ENCODE assay signal across 27 cellular contexts in genomic region chr21:15703932-15704331, GRCh38.
"Had no signal": no experiment of that assay in that cellular context is flagged by ENCODE, and none has a peak within 500 bp of the region (broad histone marks: within the 10 kb centered on the region; RNA-seq: fewer than 3 reads in every experiment).

No MANE protein-coding gene starts in this region.

- H3K9me3 ChIP-seq: prostate gland, sigmoid colon, thyroid gland, vagina had no signal

- DNase-seq: dermis blood vessel endothelial cell; effector memory CD8-positive, alpha-beta T cell; erythroblast; esophagus squamous epithelium; foreskin melanocyte; hypothalamus; immature natural killer cell; mesendoderm; midbrain; naive thymus-derived CD8-positive, alpha-beta T cell; nephron progenitor cell; nucleus accumbens; right cardiac atrium; sigmoid colon; small intestine; stimulated activated CD4-positive, alpha-beta T cell treated with anti-CD3 and anti-CD28 coated beads, Interleukin-15, amount 100 ng/mL, for 24 hours; stimulated activated CD4-positive, alpha-beta T cell treated with anti-CD3 and anti-CD28 coated beads, Interleukin-4, amount 100 ng/mL, for 1 hour; stimulated activated naive CD4-positive, alpha-beta T cell treated with Interleukin-2 at 50 U/mL for 16 hours; stomach; thyroid gland; trophoblast cell had no signal

- H3K36me3 ChIP-seq: esophagus squamous epithelium, prostate gland, sigmoid colon, stomach, thyroid gland, vagina had no signal

- H3K27ac ChIP-seq: coronary artery, esophagus squamous epithelium, prostate gland, sigmoid colon, stomach, thyroid gland, vagina had no signal

- ATAC-seq: effector memory CD8-positive, alpha-beta T cell; left lobe of liver; naive thymus-derived CD8-positive, alpha-beta T cell; right cardiac atrium; stimulated activated effector memory CD8-positive, alpha-beta T cell treated with anti-CD3 and anti-CD28 coated beads, Interleukin-12 subunit alpha, Interleukin-12 subunit beta, amount 100 ng/mL, for 72 hours had no signal

- H3K4me3 ChIP-seq: coronary artery, esophagus squamous epithelium, lung, prostate gland, sigmoid colon, stomach, thyroid gland, vagina had no signal

- H3K27me3 ChIP-seq: esophagus squamous epithelium, sigmoid colon, stomach, thyroid gland, vagina had no signal

- H3K4me1 ChIP-seq: prostate gland, sigmoid colon, thyroid gland, vagina had no signal
